Comparison of ENCODE assay signal across 7 cellular contexts in genomic region chr2:43131051-43131889, GRCh38.
DNase-seq lines count a peak whose midpoint lies in the region; ATAC-seq and TF ChIP-seq lines count a peak whose summit lies in the region.

No MANE protein-coding gene starts in this region.

- no peaks in the 10 kb centered on the region for H3K9me3 Mint-ChIP-seq in activated naive CD4-positive, alpha-beta T cell treated with anti-CD3 and anti-CD28 coated beads for 36 hours

- peak overlapping the region; percentile 18 for H3K27ac Mint-ChIP-seq in activated naive CD4-positive, alpha-beta T cell treated with anti-CD3 and anti-CD28 coated beads for 36 hours

- in situ Hi-C loops in SK-MEL-5 (cut with HindIII; ENCODE audit: low pct_unique_long_range_greater_than_20kb, low sequenced_read_pairs), result no loop called here

- H3K27me3 Mint-ChIP-seq in activated naive CD4-positive, alpha-beta T cell treated with anti-CD3 and anti-CD28 coated beads for 36 hours (ENCODE audit: low read depth), result no peaks in the 10 kb centered on the region

- peak in 2 of 4 experiments; percentile 12 to 41 for TF ChIP-seq CTCF in uterus (IDR thresholded peaks at IDR 0.05)

- H3K9ac ChIP-seq in rectal smooth muscle tissue (ENCODE audit: low read length), result no peak overlapping the region

- TF ChIP-seq POLR2A in uterus (IDR thresholded peaks at IDR 0.05), result no peak

- H3K4me3 ChIP-seq in rectal smooth muscle tissue (ENCODE audit: low read length), result peak overlapping the region; percentile 31
- H3K4me3 ChIP-seq in uterus, result no peak overlapping the region

- H3K27me3 ChIP-seq in rectal smooth muscle tissue (ENCODE audit: control insufficient read depth, insufficient read depth, low read length) (no peaks in the 10 kb centered on the region), uterus (no peaks in the 10 kb centered on the region)

- intact Hi-C loops in activated naive CD4-positive, alpha-beta T cell treated with anti-CD3 and anti-CD28 coated beads for 36 hours (cut with micrococcal nuclease), result loop anchor here (1.0 to 5.0 kb wide), 12 partner anchors 18 to 411 kb away; partner anchors contain the start of gene ZFP36L2
- intact Hi-C loops in uterus (cut with DNase I; ENCODE audit: low total_unique reads), result no loop called here

- peak overlapping the region; percentile 20 for H3K4me3 Mint-ChIP-seq in activated naive CD4-positive, alpha-beta T cell treated with anti-CD3 and anti-CD28 coated beads for 36 hours

- H3K4me1 ChIP-seq in rectal smooth muscle tissue (ENCODE audit: control insufficient read depth, insufficient read depth, low read length), result no peaks in the 10 kb centered on the region
- no peaks in the 10 kb centered on the region for H3K4me1 ChIP-seq in uterus

- DNase-seq in SK-MEL-5 (ENCODE audit: low read depth, low spot score) (peak; percentile 86), glomerular visceral epithelial cell (ENCODE audit: extremely low spot score) (peak; percentile 81), uterus (peak in 1 of 2 donors; percentile 72)
- peak; percentile 94 for DNase-seq in activated naive CD4-positive, alpha-beta T cell treated with anti-CD3 and anti-CD28 coated beads for 36 hours

- H3K36me3 Mint-ChIP-seq in activated naive CD4-positive, alpha-beta T cell treated with anti-CD3 and anti-CD28 coated beads for 36 hours (ENCODE audit: low read depth), result no peaks in the 10 kb centered on the region

- H3K27ac ChIP-seq in rectal smooth muscle tissue (ENCODE audit: low read depth, low read length), result no peak overlapping the region
- H3K27ac ChIP-seq in uterus, result peak overlapping the region; percentile 55 to 61

- H3K4me1 Mint-ChIP-seq in activated naive CD4-positive, alpha-beta T cell treated with anti-CD3 and anti-CD28 coated beads for 36 hours (ENCODE audit: low read depth), result peaks cover 87% of the 10 kb centered on the region

- no peaks in the 10 kb centered on the region for H3K9me3 ChIP-seq in uterus

- CTCF ChIA-PET in activated naive CD4-positive, alpha-beta T cell treated with anti-CD3 and anti-CD28 coated beads for 36 hours (lab: Charles Lee), result interaction anchor here (0.7 to 16.5 kb wide), 11 partner anchors 13 to 353 kb away, joined by 3 to 505 read pairs (median 12); partner anchors contain the start of gene ZFP36L2

- no peaks in the 10 kb centered on the region for H3K36me3 ChIP-seq in rectal smooth muscle tissue (ENCODE audit: control insufficient read depth, insufficient read depth, low read length)
- H3K36me3 ChIP-seq in uterus, result no peaks in the 10 kb centered on the region

- ATAC-seq in GM18520 (IDR thresholded peaks at IDR 0.05; ENCODE audit: unreplicated experiment), result peak; percentile 42
- ATAC-seq in HG03439 (IDR thresholded peaks at IDR 0.05; ENCODE audit: unreplicated experiment), result peak; percentile 41
